Comparison of ENCODE assay signal across 12 cellular contexts in genomic region chr7:38880454-38880853, GRCh38.
"Had no signal": no experiment of that assay in that cellular context is flagged by ENCODE, and none has a peak within 500 bp of the region (broad histone marks: within the 10 kb centered on the region; RNA-seq: fewer than 3 reads in every experiment).

No MANE protein-coding gene starts in this region.

- ATAC-seq: left ventricle myocardium superior had no signal

- H3K9me3 Mint-ChIP-seq: activated naive CD8-positive, alpha-beta T cell treated with anti-CD3 and anti-CD28 coated beads for 36 hours; stimulated activated naive CD8-positive, alpha-beta T cell treated with anti-CD3 and anti-CD28 coated beads, Interleukin-15, Interleukin-2, amounts not matched to agents 100 ng/mL and 50 ng/mL, for 24 hours had no signal

- H3K27ac Mint-ChIP-seq: activated naive CD8-positive, alpha-beta T cell treated with anti-CD3 and anti-CD28 coated beads for 36 hours; mesothelial cell of epicardium; stimulated activated naive CD8-positive, alpha-beta T cell treated with anti-CD3 and anti-CD28 coated beads, Interleukin-15, Interleukin-2, amounts not matched to agents 100 ng/mL and 50 ng/mL, for 24 hours had no signal

- H3K4me3 Mint-ChIP-seq: activated naive CD8-positive, alpha-beta T cell treated with anti-CD3 and anti-CD28 coated beads for 36 hours; mesothelial cell of epicardium; stimulated activated naive CD8-positive, alpha-beta T cell treated with anti-CD3 and anti-CD28 coated beads, Interleukin-15, Interleukin-2, amounts not matched to agents 100 ng/mL and 50 ng/mL, for 24 hours had no signal

- H3K27me3 Mint-ChIP-seq: activated naive CD8-positive, alpha-beta T cell treated with anti-CD3 and anti-CD28 coated beads for 36 hours; stimulated activated naive CD8-positive, alpha-beta T cell treated with anti-CD3 and anti-CD28 coated beads, Interleukin-15, Interleukin-2, amounts not matched to agents 100 ng/mL and 50 ng/mL, for 24 hours had no signal

- DNase-seq: activated CD4-positive, alpha-beta T cell treated with anti-CD3 and anti-CD28 coated beads, Interleukin-2, amount 50 U/mL, for 48 hours; activated CD4-positive, CD25-positive, alpha-beta regulatory T cell treated with anti-CD3 and anti-CD28 coated beads, Interleukin-2, amount 50 U/mL, for 72 hours; activated gamma-delta T cell; activated naive CD8-positive, alpha-beta T cell treated with anti-CD3 and anti-CD28 coated beads for 36 hours; activated T-cell treated with anti-CD3 and anti-CD28 coated beads, Interleukin-2, amount 50 U/mL, for 48 hours; left ventricle myocardium superior; sigmoid colon; stimulated activated CD4-positive, alpha-beta T cell treated with anti-CD3 and anti-CD28 coated beads, Interleukin-2, amount 100 ng/mL, for 48 hours; stimulated activated CD8-positive, alpha-beta memory T cell treated with anti-CD3 and anti-CD28 coated beads, Interleukin-4, amount 100 ng/mL, for 48 hours; thyroid gland had no signal
